13 cellular contexts compared by ENCODE assay signal in genomic region chr7:14714161-14714728, GRCh38.
DNase-seq lines count a peak whose midpoint lies in the region; ATAC-seq and TF ChIP-seq lines count a peak whose summit lies in the region.
"Had no signal": no experiment of that assay in that cellular context is flagged by ENCODE, and none has a peak within 500 bp of the region (broad histone marks: within the 10 kb centered on the region; RNA-seq: fewer than 3 reads in every experiment).

No MANE protein-coding gene starts in this region.

- H3K9me3 Mint-ChIP-seq in activated T-cell treated with anti-CD3 and anti-CD28 coated beads, Interleukin-2, amount 50 U/mL, for 72 hours: no peaks in the 10 kb centered on the region
- no peaks in the 10 kb centered on the region for H3K9me3 Mint-ChIP-seq in activated T-cell treated with anti-CD3 and anti-CD28 coated beads, Interleukin-2, amount 50 U/mL, for 24 hours
- no peaks in the 10 kb centered on the region for H3K9me3 Mint-ChIP-seq in stimulated activated effector memory CD8-positive, alpha-beta T cell treated with anti-CD3 and anti-CD28 coated beads, Interleukin-12 subunit alpha, Interleukin-12 subunit beta, amount 100 ng/mL, for 72 hours
- H3K9me3 Mint-ChIP-seq in immature natural killer cell: peaks cover 0 to 2% (median 0%) of the 10 kb centered on the region in 6 donors
- H3K9me3 Mint-ChIP-seq: activated naive CD8-positive, alpha-beta T cell treated with anti-CD3 and anti-CD28 coated beads, Interleukin-2, amount 10 ng/mL, durations not matched to agents 7 days and 5 days; IgD-negative memory B cell had no signal

- peak overlapping the region in 1 of 2 donors; percentile 61 for H3K4me3 Mint-ChIP-seq in activated T-cell treated with anti-CD3 and anti-CD28 coated beads, Interleukin-2, amount 50 U/mL, for 72 hours
- H3K4me3 Mint-ChIP-seq in activated T-cell treated with anti-CD3 and anti-CD28 coated beads, Interleukin-2, amount 50 U/mL, for 24 hours: no peak overlapping the region
- H3K4me3 Mint-ChIP-seq in stimulated activated effector memory CD8-positive, alpha-beta T cell treated with anti-CD3 and anti-CD28 coated beads, Interleukin-12 subunit alpha, Interleukin-12 subunit beta, amount 100 ng/mL, for 72 hours: no peak overlapping the region
- H3K4me3 Mint-ChIP-seq in immature natural killer cell: no peak overlapping the region
- H3K4me3 Mint-ChIP-seq: activated naive CD8-positive, alpha-beta T cell treated with anti-CD3 and anti-CD28 coated beads, Interleukin-2, amount 10 ng/mL, durations not matched to agents 7 days and 5 days; IgD-negative memory B cell had no signal

- peak; percentile 78 to 100 for ATAC-seq in activated T-cell treated with anti-CD3 and anti-CD28 coated beads, Interleukin-2, amount 50 U/mL, for 72 hours (replicated peaks in 1 of 2)
- ATAC-seq in GM21786 (IDR thresholded peaks at IDR 0.05; ENCODE audit: unreplicated experiment) (peak; percentile 98), HG03196 (IDR thresholded peaks at IDR 0.05; ENCODE audit: unreplicated experiment) (peak; percentile 99), heart left ventricle (no peak)
- ATAC-seq in stimulated activated effector memory CD8-positive, alpha-beta T cell treated with anti-CD3 and anti-CD28 coated beads, Interleukin-12 subunit alpha, Interleukin-12 subunit beta, amount 100 ng/mL, for 72 hours: peak; percentile 99
- ATAC-seq: left cardiac atrium had no signal

- TF ChIP-seq POLR2A in heart left ventricle (IDR thresholded peaks at IDR 0.05): no peak

- no peak overlapping the region for H3K27ac ChIP-seq in heart left ventricle
- H3K27ac ChIP-seq: pancreas had no signal

- H3K4me1 Mint-ChIP-seq in activated T-cell treated with anti-CD3 and anti-CD28 coated beads, Interleukin-2, amount 50 U/mL, for 72 hours (ENCODE audit: low read depth): no peaks in the 10 kb centered on the region
- peaks cover 9% of the 10 kb centered on the region for H3K4me1 Mint-ChIP-seq in activated T-cell treated with anti-CD3 and anti-CD28 coated beads, Interleukin-2, amount 50 U/mL, for 24 hours (ENCODE audit: low read depth)
- peaks cover 6% of the 10 kb centered on the region for H3K4me1 Mint-ChIP-seq in stimulated activated effector memory CD8-positive, alpha-beta T cell treated with anti-CD3 and anti-CD28 coated beads, Interleukin-12 subunit alpha, Interleukin-12 subunit beta, amount 100 ng/mL, for 72 hours
- H3K4me1 Mint-ChIP-seq in immature natural killer cell: no peaks in the 10 kb centered on the region
- H3K4me1 Mint-ChIP-seq: activated naive CD8-positive, alpha-beta T cell treated with anti-CD3 and anti-CD28 coated beads, Interleukin-2, amount 10 ng/mL, durations not matched to agents 7 days and 5 days; IgD-negative memory B cell had no signal

- H3K27ac Mint-ChIP-seq in activated T-cell treated with anti-CD3 and anti-CD28 coated beads, Interleukin-2, amount 50 U/mL, for 72 hours: peak overlapping the region; percentile 42
- no peak overlapping the region for H3K27ac Mint-ChIP-seq in activated T-cell treated with anti-CD3 and anti-CD28 coated beads, Interleukin-2, amount 50 U/mL, for 24 hours
- H3K27ac Mint-ChIP-seq in stimulated activated effector memory CD8-positive, alpha-beta T cell treated with anti-CD3 and anti-CD28 coated beads, Interleukin-12 subunit alpha, Interleukin-12 subunit beta, amount 100 ng/mL, for 72 hours: no peak overlapping the region
- no peak overlapping the region for H3K27ac Mint-ChIP-seq in immature natural killer cell
- H3K27ac Mint-ChIP-seq: activated naive CD8-positive, alpha-beta T cell treated with anti-CD3 and anti-CD28 coated beads, Interleukin-2, amount 10 ng/mL, durations not matched to agents 7 days and 5 days; IgD-negative memory B cell had no signal

- no peak for TF ChIP-seq CTCF in heart left ventricle (IDR thresholded peaks at IDR 0.05)

- no peaks in the 10 kb centered on the region for H3K9me3 ChIP-seq in heart left ventricle
- H3K9me3 ChIP-seq: pancreas had no signal

- no peak overlapping the region for H3K4me3 ChIP-seq in heart left ventricle
- H3K4me3 ChIP-seq: pancreas had no signal

- intact Hi-C loops in heart left ventricle (cut with DNase I): loop anchor here in 6 of 10 donors (10.0 kb wide), 4 partner anchors 211 to 1361 kb away; no protein-coding TSS in a partner anchor

- DNase-seq in activated T-cell treated with anti-CD3 and anti-CD28 coated beads, Interleukin-2, amount 50 U/mL, for 72 hours: peak; percentile 8 to 42
- DNase-seq in activated T-cell treated with anti-CD3 and anti-CD28 coated beads, Interleukin-2, amount 50 U/mL, for 24 hours: no peak
- DNase-seq in stimulated activated effector memory CD8-positive, alpha-beta T cell treated with anti-CD3 and anti-CD28 coated beads, Interleukin-12 subunit alpha, Interleukin-12 subunit beta, amount 100 ng/mL, for 72 hours (ENCODE audit: low spot score in 2 of 2): peak in 1 of 2 donors; percentile 49
- DNase-seq in heart left ventricle: no peak
- no peak for DNase-seq in GM03348 (ENCODE audit: low spot score)
- DNase-seq in immature natural killer cell: no peak
- DNase-seq: activated naive CD8-positive, alpha-beta T cell treated with anti-CD3 and anti-CD28 coated beads, Interleukin-2, amount 10 ng/mL, durations not matched to agents 7 days and 5 days; left cardiac atrium; NCI-H526; pancreas had no signal

- no peaks in the 10 kb centered on the region for H3K27me3 Mint-ChIP-seq in activated T-cell treated with anti-CD3 and anti-CD28 coated beads, Interleukin-2, amount 50 U/mL, for 72 hours (ENCODE audit: low read depth)
- no peaks in the 10 kb centered on the region for H3K27me3 Mint-ChIP-seq in activated T-cell treated with anti-CD3 and anti-CD28 coated beads, Interleukin-2, amount 50 U/mL, for 24 hours
- peaks cover 0 to 2% (median 0%) of the 10 kb centered on the region in 3 donors for H3K27me3 Mint-ChIP-seq in immature natural killer cell (ENCODE audit: low read depth in 3 of 3)
- H3K27me3 Mint-ChIP-seq: activated naive CD8-positive, alpha-beta T cell treated with anti-CD3 and anti-CD28 coated beads, Interleukin-2, amount 10 ng/mL, durations not matched to agents 7 days and 5 days; IgD-negative memory B cell had no signal

- no peaks in the 10 kb centered on the region for H3K36me3 ChIP-seq in heart left ventricle
- H3K36me3 ChIP-seq: pancreas had no signal

- H3K36me3 Mint-ChIP-seq in activated T-cell treated with anti-CD3 and anti-CD28 coated beads, Interleukin-2, amount 50 U/mL, for 72 hours (ENCODE audit: insufficient read depth in 2 of 2): no peaks in the 10 kb centered on the region
- H3K36me3 Mint-ChIP-seq in activated T-cell treated with anti-CD3 and anti-CD28 coated beads, Interleukin-2, amount 50 U/mL, for 24 hours (ENCODE audit: low read depth): no peaks in the 10 kb centered on the region
- H3K36me3 Mint-ChIP-seq in stimulated activated effector memory CD8-positive, alpha-beta T cell treated with anti-CD3 and anti-CD28 coated beads, Interleukin-12 subunit alpha, Interleukin-12 subunit beta, amount 100 ng/mL, for 72 hours: no peaks in the 10 kb centered on the region
- no peaks in the 10 kb centered on the region for H3K36me3 Mint-ChIP-seq in immature natural killer cell
- H3K36me3 Mint-ChIP-seq: activated naive CD8-positive, alpha-beta T cell treated with anti-CD3 and anti-CD28 coated beads, Interleukin-2, amount 10 ng/mL, durations not matched to agents 7 days and 5 days; IgD-negative memory B cell had no signal

- no peaks in the 10 kb centered on the region for H3K27me3 ChIP-seq in heart left ventricle
- H3K27me3 ChIP-seq: pancreas had no signal

- H3K4me1 ChIP-seq in heart left ventricle: no peaks in the 10 kb centered on the region

- WGBS in heart left ventricle, 4 donors: 89 to 95% (median 92%) methylated on average over 3 of the region's 3 CpGs

Comparison
In these comparisons a context has a peak if more than half of its experiments do, and no peak if none do; other contexts are left out.
1. DNase-seq: peak in activated T-cell treated with anti-CD3 and anti-CD28 coated beads, Interleukin-2, amount 50 U/mL, for 72 hours (2 of 2); none in activated T-cell treated with anti-CD3 and anti-CD28 coated beads, Interleukin-2, amount 50 U/mL, for 24 hours (single experiment), heart left ventricle (0 of 5), GM03348 (single experiment) and immature natural killer cell (0 of 3).
2. ATAC-seq: peak in activated T-cell treated with anti-CD3 and anti-CD28 coated beads, Interleukin-2, amount 50 U/mL, for 72 hours (2 of 2), GM21786 (single experiment), HG03196 (single experiment) and stimulated activated effector memory CD8-positive, alpha-beta T cell treated with anti-CD3 and anti-CD28 coated beads, Interleukin-12 subunit alpha, Interleukin-12 subunit beta, amount 100 ng/mL, for 72 hours (single experiment); none in heart left ventricle (0 of 4).